Comparison of ENCODE assay signal across 2 cellular contexts in genomic region chr12:24617471-24617870, GRCh38.
TF ChIP-seq lines count a peak whose summit lies in the region.

No MANE protein-coding gene starts in this region.

TF ChIP-seq in SK-N-SH, 30 proteins besides CTCF, POLR2A, EP300 and RAD21 (continued from another document):
- TF ChIP-seq FOSL2 (IDR thresholded peaks at IDR 0.05; ENCODE audit: borderline replicate concordance, low read depth) (no peak), IRF3 (IDR thresholded peaks at IDR 0.05; ENCODE audit: low read depth, low read length) (no peak), NFIC (IDR thresholded peaks at IDR 0.05; ENCODE audit: borderline replicate concordance) (no peak), SIN3A (IDR thresholded peaks at IDR 0.05; ENCODE audit: borderline replicate concordance, low read depth, low read length) (no peak), JUND (IDR thresholded peaks at IDR 0.05) (no peak), FOXJ3 (CRISPR knock-in tag; IDR thresholded peaks at IDR 0.05) (no peak), RFX5 (IDR thresholded peaks at IDR 0.05; ENCODE audit: low read length) (no peak), MXI1 (IDR thresholded peaks at IDR 0.05; ENCODE audit: low read depth, low read length) (no peak), RXRA (IDR thresholded peaks at IDR 0.05; ENCODE audit: borderline replicate concordance, low read depth) (no peak), TCF12 (IDR thresholded peaks at IDR 0.05) (no peak), NRF1 (IDR thresholded peaks at IDR 0.05; ENCODE audit: low read depth, low read length) (no peak)

TF ChIP-seq in SK-N-SH treated with all-trans-retinoic acid at 6 μM for 48 hours, 23 proteins besides CTCF, POLR2A, EP300 and RAD21 (continued from another document):
- TF ChIP-seq TSHZ2 (CRISPR knock-in tag; IDR thresholded peaks at IDR 0.05) (no peak), BACH2 (CRISPR knock-in tag; IDR thresholded peaks at IDR 0.05; ENCODE audit: borderline replicate concordance) (no peak), TCF4 (CRISPR knock-in tag; IDR thresholded peaks at IDR 0.05; ENCODE audit: borderline replicate concordance) (no peak), SNAI2 (CRISPR knock-in tag; IDR thresholded peaks at IDR 0.05) (no peak), TOX (CRISPR knock-in tag; IDR thresholded peaks at IDR 0.05; ENCODE audit: borderline replicate concordance) (no peak), ZNF8 (CRISPR knock-in tag; IDR thresholded peaks at IDR 0.05) (no peak)
